In genomic region chr19:13817615-13818371, GRCh38 we compare ENCODE assay signal across 10 cellular contexts. TPM values are rescaled to one million over a fixed set of nuclear protein-coding genes. Genes with fewer than 3 reads are reported as not detected.
DNase-seq lines count a peak whose midpoint lies in the region; ATAC-seq and TF ChIP-seq lines count a peak whose summit lies in the region.
"Had no signal": no experiment of that assay in that cellular context is flagged by ENCODE, and none has a peak within 500 bp of the region (broad histone marks: within the 10 kb centered on the region; RNA-seq: fewer than 3 reads in every experiment).

No MANE protein-coding gene starts in this region.

- H3K4me1 Mint-ChIP-seq in HFFc6 (ENCODE audit: low read depth): peaks cover 12% of the 10 kb centered on the region; the same call in 1 of the 2 replicates

- no peak overlapping the region for H3K27ac Mint-ChIP-seq in HFFc6

- peaks cover 4% of the 10 kb centered on the region; the same call in 1 of the 2 replicates for H3K9me3 Mint-ChIP-seq in HFFc6

- H3K36me3 ChIP-seq in Panc1 (ENCODE audit: control insufficient read depth, insufficient read depth, low read length) (no peaks in the 10 kb centered on the region), heart left ventricle (peaks cover 0 to 37% (median 11%) of the 10 kb centered on the region in 9 donors), spleen (peaks cover 0 to 95% (median 19%) of the 10 kb centered on the region in 6 donors), MG63 (peaks cover 88% of the 10 kb centered on the region)

- H3K27me3 ChIP-seq in Panc1 (ENCODE audit: control insufficient read depth, insufficient read depth, low read length) (no peaks in the 10 kb centered on the region), heart left ventricle (no peaks in the 10 kb centered on the region), spleen (replicated peaks in 1 of 7) (no peaks in the 10 kb centered on the region), MG63 (no peaks in the 10 kb centered on the region)

- TF ChIP-seq CTCF in Panc1 (IDR thresholded peaks at IDR 0.05): no peak
- TF ChIP-seq CTCF in heart left ventricle (IDR thresholded peaks at IDR 0.05): no peak
- TF ChIP-seq CTCF in spleen (IDR thresholded peaks at IDR 0.05 in 8 of 11, conservative IDR thresholded peaks at IDR 0.05 in 3 of 11): no peak
- TF ChIP-seq CTCF in HFFc6 (IDR thresholded peaks at IDR 0.05): no peak

- TF ChIP-seq POLR2A in heart left ventricle (IDR thresholded peaks at IDR 0.05) (no peak), spleen (IDR thresholded peaks at IDR 0.05) (no peak)

- no peaks in the 10 kb centered on the region for H3K9me3 ChIP-seq in Panc1 (ENCODE audit: control insufficient read depth, insufficient read depth, low read depth, low read length)
- no peaks in the 10 kb centered on the region for H3K9me3 ChIP-seq in heart left ventricle
- no peaks in the 10 kb centered on the region for H3K9me3 ChIP-seq in spleen
- H3K9me3 ChIP-seq in MG63: no peaks in the 10 kb centered on the region
- H3K9me3 ChIP-seq: thoracic aorta had no signal

- H3K4me1 ChIP-seq in Panc1 (ENCODE audit: control insufficient read depth, insufficient read depth, low read length) (no peaks in the 10 kb centered on the region), heart left ventricle (peaks cover 0 to 11% (median 2%) of the 10 kb centered on the region in 12 donors), spleen (peaks cover 0 to 9% (median 0%) of the 10 kb centered on the region in 6 donors)

- 40 to 68% (median 56%) methylated on average over 13 to 35 of the region's 35 CpGs for WGBS in heart left ventricle, 4 donors
- 67 to 88% (median 71%) methylated on average over 26 to 35 of the region's 35 CpGs for WGBS in spleen, 5 donors

- POLR2A ChIA-PET in Panc1 (lab: Charles Lee): no interaction called here

- DNase-seq in NCI-H1092 treated with DMSO at 0.1 percent for 48 hours (lab: John Stamatoyannopoulos, UW) (peak; percentile 11), NCI-H1092 (lab: John Stamatoyannopoulos, UW) (no peak), Panc1 (ENCODE audit: low read depth, low spot score) (no peak), heart left ventricle (peak in 3 of 5 donors; percentile 39 to 56 (median 55)), spleen (peak; percentile 72), NOMO-1 (lab: John Stamatoyannopoulos, UW; ENCODE audit: unreplicated experiment in 2 of 2) (no peak), HFFc6 (no peak), MG63 (no peak)

- H3K27ac ChIP-seq in Panc1 (ENCODE audit: low read length) (no peak overlapping the region), heart left ventricle (no peak overlapping the region), spleen (peak overlapping the region in 1 of 8 donors; percentile 1)
- H3K27ac ChIP-seq: thoracic aorta had no signal

- in situ Hi-C loops in Panc1 (cut with HindIII; ENCODE audit: low pct_unique_long_range_greater_than_20kb, low sequenced_read_pairs): no loop called here

- H3K36me3 Mint-ChIP-seq in HFFc6 (ENCODE audit: low read depth): peaks cover 26% of the 10 kb centered on the region

- H3K4me3 Mint-ChIP-seq in HFFc6: no peak overlapping the region

- intact Hi-C loops in Panc1 (cut with micrococcal nuclease; ENCODE audit: unreplicated experiment) (no loop called here), heart left ventricle (cut with DNase I) (no loop called here), spleen (cut with DNase I; ENCODE audit: low total_unique reads) (no loop called here)

- ATAC-seq in Panc1: peak; percentile 61
- ATAC-seq in heart left ventricle: peak in 3 of 4 donors; percentile 16 to 68 (median 40)

- no TSS peak for BruUV-seq in Panc1 (replicated peaks; lab: Mats Ljungman, UMichigan)

- CTCF ChIA-PET in Panc1 (lab: Charles Lee): no interaction called here

- H3K4me3 ChIP-seq in Panc1 (ENCODE audit: low read depth in 2 of 2, low read length in 2 of 2) (no peak overlapping the region), heart left ventricle (peak overlapping the region in 5 of 12 donors; percentile 8 to 29 (median 12)), spleen (peak overlapping the region in 2 of 8 donors; percentile 8 to 33), MG63 (no peak overlapping the region)
- H3K4me3 ChIP-seq: thoracic aorta had no signal

- peaks cover 2% of the 10 kb centered on the region for H3K27me3 Mint-ChIP-seq in HFFc6 (ENCODE audit: insufficient read depth)

RNA-seq across cellular contexts. Expression of gene ZSWIM4, which starts 22.6 kb away (rescaled TPM):
- total RNA-seq in Panc1 (2021; ENCODE audit: unreplicated experiment) (8.7 TPM), heart left ventricle (10 to 100 TPM in 1 of 9 donors, 1 to 10 TPM in 8; 2.0 to 10.9 (median 3.4) TPM), spleen (10 to 100 TPM in 3 of 7 donors, 1 to 10 TPM in 4; 6.2 to 14.8 (median 9.4) TPM)
- 11.3 TPM for polyA plus RNA-seq in Panc1 (2012; ENCODE audit: insufficient read length)
- polyA plus RNA-seq in heart left ventricle (1 to 10 TPM; 1.3 to 2.7 TPM), spleen (1 to 10 TPM; 1.5 to 4.7 (median 1.7) TPM)
- 1 to 10 TPM; 5.0 to 6.0 (median 5.2) TPM for total RNA-seq in HFFc6 (2021; fragmentation: NEBNext Ultra II Directional; extraction: Animal tissue kit (Norgen Biotek cat#: 25700))
- total RNA-seq in MG63 (2014; rRNA removed; shearing (Covaris generic); ENCODE audit: low replicate concordance): 4.8 and 7.9 TPM in 2 replicates

RNA-seq across cellular contexts. Expression of gene C19orf53, which starts 43.5 kb away (rescaled TPM):
- 97.2 TPM for total RNA-seq in Panc1 (2021; ENCODE audit: unreplicated experiment)
- polyA plus RNA-seq in Panc1 (2012; ENCODE audit: insufficient read length): 244 TPM
- total RNA-seq in heart left ventricle: 100 to 1,000 TPM in 2 of 9 donors, 10 to 100 TPM in 7; 79.3 to 435 (median 97.5) TPM
- 100 to 1,000 TPM; 159 to 346 TPM for polyA plus RNA-seq in heart left ventricle
- 100 to 1,000 TPM in 2 of 7 donors, 10 to 100 TPM in 5; 39.6 to 190 (median 55.5) TPM for total RNA-seq in spleen
- polyA plus RNA-seq in spleen: 100 to 1,000 TPM; 137 to 183 (median 164) TPM
- 100 to 1,000 TPM; 123 to 204 (median 172) TPM for total RNA-seq in HFFc6 (2021; fragmentation: NEBNext Ultra II Directional; extraction: Animal tissue kit (Norgen Biotek cat#: 25700))
- 70.3 and 247 TPM in 2 replicates for total RNA-seq in MG63 (2014; rRNA removed; shearing (Covaris generic); ENCODE audit: low replicate concordance)

RNA-seq across cellular contexts. Expression of gene MRI1, which starts 53.5 kb away (rescaled TPM):
- total RNA-seq in Panc1 (2021; ENCODE audit: unreplicated experiment) (19.5 TPM), heart left ventricle (10 to 100 TPM; 12.2 to 36.9 (median 15.6) TPM), spleen (10 to 100 TPM; 31.2 to 64.6 (median 36.6) TPM)
- polyA plus RNA-seq in Panc1 (2012; ENCODE audit: insufficient read length): 18.0 TPM
- polyA plus RNA-seq in heart left ventricle (10 to 100 TPM in 1 of 2 donors, 1 to 10 TPM in 1; 9.0 to 16.6 TPM), spleen (10 to 100 TPM; 21.2 to 25.1 (median 21.7) TPM)
- total RNA-seq in HFFc6 (2021; fragmentation: NEBNext Ultra II Directional; extraction: Animal tissue kit (Norgen Biotek cat#: 25700)): 10 to 100 TPM; 31.3 to 34.7 (median 31.8) TPM
- total RNA-seq in MG63 (2014; rRNA removed; shearing (Covaris generic); ENCODE audit: low replicate concordance): 27.8 and 37.2 TPM in 2 replicates

RNA-seq across cellular contexts. Expression of gene NANOS3, which starts 59.1 kb away (rescaled TPM):
- 0.33 TPM for total RNA-seq in Panc1 (2021; ENCODE audit: unreplicated experiment)
- 0.71 TPM for polyA plus RNA-seq in Panc1 (2012; ENCODE audit: insufficient read length)
- 1 to 10 TPM in 3 of 9 donors, under 1 TPM in 1, not detected in 5; 0.83 to 1.3 (median 1.1) TPM for total RNA-seq in heart left ventricle
- 1 to 10 TPM in 1 of 2 donors, under 1 TPM in 1; 0.36 to 1.7 TPM for polyA plus RNA-seq in heart left ventricle
- not detected for total RNA-seq in spleen
- polyA plus RNA-seq in spleen: under 1 TPM; 0.42 to 0.99 (median 0.52) TPM
- 1 to 10 TPM in 5 of 6 experiments, under 1 TPM in 1; 0.91 to 1.7 (median 1.4) TPM for total RNA-seq in HFFc6 (2021; fragmentation: NEBNext Ultra II Directional; extraction: Animal tissue kit (Norgen Biotek cat#: 25700))
- total RNA-seq in MG63 (2014; rRNA removed; shearing (Covaris generic); ENCODE audit: low replicate concordance): not detected in 2 replicates
- total RNA-seq: A172, thoracic aorta had no signal

Comparison
In these comparisons a context has a peak if more than half of its experiments do, and no peak if none do; other contexts are left out.
1. DNase-seq: peak in NCI-H1092 treated with DMSO at 0.1 percent for 48 hours (single experiment), heart left ventricle (3 of 5) and spleen (single experiment); none in NCI-H1092 (single experiment), Panc1 (single experiment), NOMO-1 (0 of 2), HFFc6 (single experiment) and MG63 (single experiment).